In genomic region chr17:59846391-59847165, GRCh38 we compare ENCODE assay signal across 1 cellular context.
TF ChIP-seq lines count a peak whose summit lies in the region.

No MANE protein-coding gene starts in this region.

TF ChIP-seq in K562, 482 proteins besides CTCF, POLR2A, EP300 and RAD21 (continued from another document):
- TF ChIP-seq ARID1B (IDR thresholded peaks at IDR 0.05) (no peak), SMAD2 (IDR thresholded peaks at IDR 0.05; ENCODE audit: low read depth, low read length) (no peak), TCF15 (CRISPR knock-in tag; IDR thresholded peaks at IDR 0.05) (no peak), MEF2A (IDR thresholded peaks at IDR 0.05; ENCODE audit: control insufficient read depth, low read depth, low read length) (no peak), FOXA1 (IDR thresholded peaks at IDR 0.05; ENCODE audit: borderline replicate concordance) (no peak), PTTG1 (tag; IDR thresholded peaks at IDR 0.05; ENCODE audit: low read depth) (no peak), EWSR1 (IDR thresholded peaks at IDR 0.05; ENCODE audit: borderline replicate concordance, low read depth, partially characterized antibody) (peak; percentile 32), PKNOX1 (IDR thresholded peaks at IDR 0.05) (0 out of 2 replicates have a peak, but pooled peaks have one; percentile 8), CREB5 (CRISPR knock-in tag; IDR thresholded peaks at IDR 0.05) (no peak), TSC22D4 (tag; IDR thresholded peaks at IDR 0.05) (no peak), ZBTB26 (CRISPR knock-in tag; IDR thresholded peaks at IDR 0.05) (no peak), PRMT5 (CRISPR knock-in tag; IDR thresholded peaks at IDR 0.05) (no peak), ZFX (CRISPR knock-in tag; IDR thresholded peaks at IDR 0.05) (no peak), GATA2 (CRISPR knock-in tag; IDR thresholded peaks at IDR 0.05) (no peak), ZNF354B (CRISPR knock-in tag; IDR thresholded peaks at IDR 0.05) (no peak), STAT5B (CRISPR knock-in tag; IDR thresholded peaks at IDR 0.05) (no peak), BHLHE40 (IDR thresholded peaks at IDR 0.05; ENCODE audit: low read length) (no peak), MTA1 (IDR thresholded peaks at IDR 0.05; ENCODE audit: borderline replicate concordance) (0 out of 2 replicates have a peak, but pooled peaks have one; percentile 38), ZNF639 (CRISPR knock-in tag; conservative IDR thresholded peaks at IDR 0.05 in 1 of 2, IDR thresholded peaks at IDR 0.05 in 1 of 2) (no peak), KLF10 (CRISPR knock-in tag; IDR thresholded peaks at IDR 0.05) (0 out of 2 replicates have a peak, but pooled peaks have one; percentile 9), NELFE (IDR thresholded peaks at IDR 0.05; ENCODE audit: insufficient read depth, insufficient read length) (no peak), ZNF253 (CRISPR knock-in tag; conservative IDR thresholded peaks at IDR 0.05) (no peak), ZBTB11 (CRISPR knock-in tag; IDR thresholded peaks at IDR 0.05) (peak in 1 of 3 experiments; percentile 94; a peak in 2 of 6 replicates), BCLAF1 (IDR thresholded peaks at IDR 0.05; ENCODE audit: borderline replicate concordance in 1 of 2, control insufficient read depth in 1 of 2, low read depth in 2 of 2, low read length in 1 of 2) (peak in 1 of 2 experiments; percentile 53; a peak in 1 of 4 replicates), NR1H2 (CRISPR knock-in tag; IDR thresholded peaks at IDR 0.05) (no peak), ILF3 (IDR thresholded peaks at IDR 0.05; ENCODE audit: borderline replicate concordance) (no peak), PTRF (tag; IDR thresholded peaks at IDR 0.05) (no peak)
